In genomic region chr4:124631760-124632159, GRCh38 we compare ENCODE assay signal across 8 cellular contexts.
DNase-seq lines count a peak whose midpoint lies in the region; ATAC-seq and TF ChIP-seq lines count a peak whose summit lies in the region.

No MANE protein-coding gene starts in this region.

- H3K9me3 ChIP-seq in right lobe of liver = no peaks in the 10 kb centered on the region

- intact Hi-C loops in right lobe of liver (cut with DNase I) = no loop called here

- peaks cover 0 to 20% (median 4%) of the 10 kb centered on the region in 6 donors for H3K9me3 Mint-ChIP-seq in immature natural killer cell

- no peak overlapping the region for H3K4me3 Mint-ChIP-seq in immature natural killer cell

- peak; percentile 88 for DNase-seq in AG09309 (ENCODE audit: low read depth)
- DNase-seq in amniotic epithelial cell (ENCODE audit: low read depth) = peak; percentile 98
- peak in 1 of 3 donors; percentile 45 for DNase-seq in right lobe of liver
- no peak for DNase-seq in NCI-H2081 treated with DMSO at 0.1 percent for 48 hours (lab: John Stamatoyannopoulos, UW)
- no peak for DNase-seq in immature natural killer cell
- DNase-seq in KG1 (lab: John Stamatoyannopoulos, UW) = no peak

- WGBS in right lobe of liver (ENCODE audit: insufficient coverage, low coverage, low lambda C conversion rate, missing lambda C conversion rate) = 46% methylated on average over 1 of the region's 1 CpG

- no peak overlapping the region for H3K27ac Mint-ChIP-seq in immature natural killer cell

- no peaks in the 10 kb centered on the region for H3K36me3 ChIP-seq in right lobe of liver

- no peak overlapping the region for H3K27ac ChIP-seq in right lobe of liver

- H3K4me1 ChIP-seq in right lobe of liver = no peaks in the 10 kb centered on the region

- no peak for TF ChIP-seq POLR2A in right lobe of liver (IDR thresholded peaks at IDR 0.05)

- no peaks in the 10 kb centered on the region for H3K36me3 Mint-ChIP-seq in immature natural killer cell

- no peaks in the 10 kb centered on the region for H3K27me3 ChIP-seq in right lobe of liver

- H3K4me1 Mint-ChIP-seq in immature natural killer cell = no peaks in the 10 kb centered on the region

- H3K27me3 Mint-ChIP-seq in immature natural killer cell (ENCODE audit: low read depth in 3 of 3) = peaks cover 0 to 2% (median 0%) of the 10 kb centered on the region in 3 donors

- H3K4me3 ChIP-seq in AG09309 (ENCODE audit: control insufficient read depth, low read depth, low read length) = no peak overlapping the region
- no peak overlapping the region for H3K4me3 ChIP-seq in right lobe of liver

- ATAC-seq in GM19463 (IDR thresholded peaks at IDR 0.05; ENCODE audit: unreplicated experiment) = peak; percentile 96
- peak; percentile 92 for ATAC-seq in HG03558 (IDR thresholded peaks at IDR 0.05; ENCODE audit: extremely low read depth, unreplicated experiment)
- ATAC-seq in right lobe of liver = peak; percentile 71 to 97 (median 84)

- TF ChIP-seq CTCF in AG09309 (IDR thresholded peaks at IDR 0.05; ENCODE audit: control insufficient read depth, insufficient read depth, low read depth, low read length, missing control alignments) (no peak), right lobe of liver (IDR thresholded peaks at IDR 0.05) (no peak)

Comparison
In these comparisons a context has a peak if more than half of its experiments do, and no peak if none do; other contexts are left out.
1. DNase-seq: peak in AG09309 (single experiment) and amniotic epithelial cell (single experiment); none in NCI-H2081 treated with DMSO at 0.1 percent for 48 hours (single experiment), immature natural killer cell (0 of 3) and KG1 (single experiment).
2. Peak in every context shown above with its lines, with median percentiles within 50 percentile points of each other: ATAC-seq.